In the genomic region with DNA sequence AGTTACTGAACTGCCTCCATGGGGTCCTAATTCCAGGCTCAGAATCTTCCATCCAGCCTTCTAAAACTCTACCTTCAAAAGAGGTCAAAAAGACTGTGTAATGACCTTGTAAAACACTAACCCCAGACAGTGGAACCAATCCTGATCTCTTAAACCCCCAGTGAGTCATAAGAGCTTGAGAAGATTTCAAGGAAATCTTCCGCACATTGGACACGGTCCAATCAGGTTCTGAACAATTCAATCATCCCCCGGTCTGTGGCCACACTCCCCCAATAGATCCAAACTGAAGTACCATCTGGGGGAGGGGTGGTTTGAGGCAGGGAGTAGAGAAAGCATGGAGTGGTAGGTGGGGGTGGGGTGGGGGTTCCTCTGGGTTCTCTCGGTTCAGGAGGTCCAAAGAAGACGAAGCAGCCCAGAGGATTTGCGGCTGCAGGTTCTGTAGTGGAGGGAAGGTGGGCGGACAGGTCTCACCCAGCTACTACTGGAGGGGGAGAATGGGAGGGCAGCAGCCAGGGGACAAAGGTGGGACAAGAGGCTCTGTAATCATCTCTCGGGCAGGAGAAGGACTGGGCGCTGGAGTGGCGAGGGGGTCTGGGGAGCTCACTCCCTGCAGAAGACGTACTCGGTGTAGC, we compare ENCODE assay signal across 8 cellular contexts. TPM values are rescaled to one million over a fixed set of nuclear protein-coding genes. Genes with fewer than 3 reads are reported as not detected.
DNase-seq lines count a peak whose midpoint lies in the region; ATAC-seq and TF ChIP-seq lines count a peak whose summit lies in the region.

No MANE protein-coding gene starts in this region.

- peaks cover 5% of the 10 kb centered on the region for H3K4me1 ChIP-seq in ectodermal cell (ENCODE audit: control insufficient read depth, insufficient read depth, low read length)

- no peaks in the 10 kb centered on the region for H3K27me3 ChIP-seq in CD4-positive, alpha-beta T cell (ENCODE audit: control insufficient read depth, insufficient read depth, low read length)
- H3K27me3 ChIP-seq in ectodermal cell (ENCODE audit: control insufficient read depth, insufficient read depth, low read length, poor library complexity, severe bottlenecking) (peaks cover 65% of the 10 kb centered on the region), neural cell (ENCODE audit: insufficient read depth, low read depth, low read length) (peaks cover 43% of the 10 kb centered on the region)

- TF ChIP-seq RAD21 in neural cell (conservative IDR thresholded peaks at IDR 0.05) = no peak

- no peaks in the 10 kb centered on the region for H3K36me3 Mint-ChIP-seq in CD4-positive, alpha-beta T cell (ENCODE audit: low read depth)

- CTCF ChIA-PET in CD4-positive, alpha-beta T cell (lab: Charles Lee) = interaction anchor here (0.6 to 1.8 kb wide), 7 partner anchors 11 to 1008 kb away, joined by 3 to 10 read pairs (median 3); no protein-coding TSS in a partner anchor

- H3K4me3 ChIP-seq in ectodermal cell (ENCODE audit: insufficient read depth, low read depth, low read length) (peak overlapping the region; percentile 61), neural cell (ENCODE audit: low read length) (peak overlapping the region; percentile 88)

- 37 to 47% methylated on average over 11 to 12 of the region's 12 CpGs for WGBS in ectodermal cell, 2 experiments

- peaks cover 55% of the 10 kb centered on the region for H3K4me1 Mint-ChIP-seq in CD4-positive, alpha-beta T cell (ENCODE audit: low read depth)

- TF ChIP-seq EP300 in neural cell (conservative IDR thresholded peaks at IDR 0.05; ENCODE audit: poor library complexity, severe bottlenecking) = no peak

- H3K36me3 ChIP-seq in ectodermal cell (ENCODE audit: control insufficient read depth, insufficient read depth, low read length) (no peaks in the 10 kb centered on the region), neural cell (ENCODE audit: insufficient read depth, low read length) (no peaks in the 10 kb centered on the region)

- no peak for DNase-seq in CD4-positive, alpha-beta T cell
- DNase-seq in MV-4-11 (lab: John Stamatoyannopoulos, UW) (peak; percentile 10), HuH-7.5 (ENCODE audit: low spot score) (no peak), GM19238 (ENCODE audit: insufficient read length, low spot score) (no peak), GM19240 (ENCODE audit: insufficient read length, low spot score) (no peak), NCI-H2029 (lab: John Stamatoyannopoulos, UW) (no peak)

- H3K27ac ChIP-seq in CD4-positive, alpha-beta T cell (ENCODE audit: low read depth, low read length) = no peak overlapping the region
- H3K27ac ChIP-seq in ectodermal cell (ENCODE audit: insufficient read depth, low read depth, low read length, poor library complexity, severe bottlenecking) (no peak overlapping the region), neural cell (ENCODE audit: low read length) (no peak overlapping the region)

- no peaks in the 10 kb centered on the region for H3K9me3 ChIP-seq in CD4-positive, alpha-beta T cell (ENCODE audit: control insufficient read depth, low read length)
- no peaks in the 10 kb centered on the region for H3K9me3 ChIP-seq in ectodermal cell (ENCODE audit: control insufficient read depth, low read length)
- H3K9me3 ChIP-seq in neural cell (ENCODE audit: low read length) = no peaks in the 10 kb centered on the region

- H4K20me1 ChIP-seq in neural cell (ENCODE audit: insufficient read depth) = no peaks in the 10 kb centered on the region

- ATAC-seq in CD4-positive, alpha-beta T cell (ENCODE audit: poor library complexity) = no peak

- H3K4me2 ChIP-seq in neural cell (ENCODE audit: low read length) = peak overlapping the region; percentile 37

- H3K79me2 ChIP-seq in neural cell (replicated peaks; ENCODE audit: insufficient read depth, low read length) = no peaks in the 10 kb centered on the region

- no peaks in the 10 kb centered on the region for H3K9me3 Mint-ChIP-seq in CD4-positive, alpha-beta T cell

- POLR2A ChIA-PET in CD4-positive, alpha-beta T cell (lab: Charles Lee) = interaction anchor here (1.0 to 3.0 kb wide), 11 partner anchors 10 to 1123 kb away, joined by 4 to 35 read pairs (median 8); a partner anchor contains a TSS

- no peak for TF ChIP-seq CTCF in CD4-positive, alpha-beta T cell (IDR thresholded peaks at IDR 0.05)
- TF ChIP-seq CTCF in neural cell (IDR thresholded peaks at IDR 0.05; ENCODE audit: poor library complexity, severe bottlenecking) = no peak

- H3K27ac Mint-ChIP-seq in CD4-positive, alpha-beta T cell = peak overlapping the region; percentile 82

- no peaks in the 10 kb centered on the region for H3F3A ChIP-seq in neural cell (ENCODE audit: insufficient read depth, low read length, poor library complexity, severe bottlenecking)

- peak overlapping the region; percentile 91 for H3K4me3 Mint-ChIP-seq in CD4-positive, alpha-beta T cell

- peak overlapping the region; percentile 67 for H3K9ac ChIP-seq in neural cell (ENCODE audit: low read length)

- H2AFZ ChIP-seq in neural cell (ENCODE audit: low read depth, low read length) = no peak overlapping the region

- H3K27me3 Mint-ChIP-seq in CD4-positive, alpha-beta T cell = peaks cover 1% of the 10 kb centered on the region

- H3K9me2 ChIP-seq in neural cell (ENCODE audit: insufficient read depth, low read length) = no peaks in the 10 kb centered on the region

- intact Hi-C loops in CD4-positive, alpha-beta T cell (cut with DNase I, micrococcal nuclease) = loop anchor here (5.0 to 10.0 kb wide), 5 partner anchors 108 to 1340 kb away; a partner anchor contains a TSS

TF ChIP-seq in neural cell, 6 proteins besides CTCF, POLR2A, EP300 and RAD21:
- no peak for TF ChIP-seq POLR2AphosphoS5 (IDR thresholded peaks at IDR 0.05)
- TF ChIP-seq EZH2 (IDR thresholded peaks at IDR 0.05; ENCODE audit: borderline replicate concordance, insufficient read depth, low read length, poor library complexity, severe bottlenecking) = no peak
- no peak for TF ChIP-seq TAF1 (IDR thresholded peaks at IDR 0.05; ENCODE audit: low read depth)
- TF ChIP-seq, protein P1, sequence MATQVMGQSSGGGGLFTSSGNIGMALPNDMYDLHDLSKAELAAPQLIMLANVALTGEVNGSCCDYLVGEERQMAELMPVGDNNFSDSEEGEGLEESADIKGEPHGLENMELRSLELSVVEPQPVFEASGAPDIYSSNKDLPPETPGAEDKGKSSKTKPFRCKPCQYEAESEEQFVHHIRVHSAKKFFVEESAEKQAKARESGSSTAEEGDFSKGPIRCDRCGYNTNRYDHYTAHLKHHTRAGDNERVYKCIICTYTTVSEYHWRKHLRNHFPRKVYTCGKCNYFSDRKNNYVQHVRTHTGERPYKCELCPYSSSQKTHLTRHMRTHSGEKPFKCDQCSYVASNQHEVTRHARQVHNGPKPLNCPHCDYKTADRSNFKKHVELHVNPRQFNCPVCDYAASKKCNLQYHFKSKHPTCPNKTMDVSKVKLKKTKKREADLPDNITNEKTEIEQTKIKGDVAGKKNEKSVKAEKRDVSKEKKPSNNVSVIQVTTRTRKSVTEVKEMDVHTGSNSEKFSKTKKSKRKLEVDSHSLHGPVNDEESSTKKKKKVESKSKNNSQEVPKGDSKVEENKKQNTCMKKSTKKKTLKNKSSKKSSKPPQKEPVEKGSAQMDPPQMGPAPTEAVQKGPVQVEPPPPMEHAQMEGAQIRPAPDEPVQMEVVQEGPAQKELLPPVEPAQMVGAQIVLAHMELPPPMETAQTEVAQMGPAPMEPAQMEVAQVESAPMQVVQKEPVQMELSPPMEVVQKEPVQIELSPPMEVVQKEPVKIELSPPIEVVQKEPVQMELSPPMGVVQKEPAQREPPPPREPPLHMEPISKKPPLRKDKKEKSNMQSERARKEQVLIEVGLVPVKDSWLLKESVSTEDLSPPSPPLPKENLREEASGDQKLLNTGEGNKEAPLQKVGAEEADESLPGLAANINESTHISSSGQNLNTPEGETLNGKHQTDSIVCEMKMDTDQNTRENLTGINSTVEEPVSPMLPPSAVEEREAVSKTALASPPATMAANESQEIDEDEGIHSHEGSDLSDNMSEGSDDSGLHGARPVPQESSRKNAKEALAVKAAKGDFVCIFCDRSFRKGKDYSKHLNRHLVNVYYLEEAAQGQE (IDR thresholded peaks at IDR 0.05; ENCODE audit: borderline replicate concordance) = no peak
- TF ChIP-seq MXI1 (conservative IDR thresholded peaks at IDR 0.05; ENCODE audit: poor library complexity, severe bottlenecking) = no peak
- TF ChIP-seq SMC3 (conservative IDR thresholded peaks at IDR 0.05; ENCODE audit: poor library complexity) = no peak

RNA-seq across cellular contexts. Expression of a gene that starts 1.5 kb away (rescaled TPM):
- 1 to 10 TPM; 4.8 to 4.9 TPM for total RNA-seq in CD4-positive, alpha-beta T cell
- polyA plus RNA-seq in ectodermal cell (2013, experiment 1 of 4) = 9.4 TPM
- 6.2 TPM for polyA plus RNA-seq in ectodermal cell (2013, experiment 2 of 4)
- 8.4 TPM for polyA plus RNA-seq in ectodermal cell (2013, experiment 3 of 4)
- polyA plus RNA-seq in ectodermal cell (2013, experiment 4 of 4) = 9.3 TPM
- 2.7 and 3.0 TPM in 2 replicates for polyA plus RNA-seq in neural cell
- polyA minus RNA-seq in neural cell = 6.9 and 7.8 TPM in 2 replicates
